Comparison of ENCODE assay signal across 21 cellular contexts in genomic region chr5:76499528-76500161, GRCh38.
A peak's percentile ranks its signal among the peaks of the same experiment; 100 is the strongest.
DNase-seq lines count a peak whose midpoint lies in the region; ATAC-seq, FAIRE-seq and TF ChIP-seq lines count a peak whose summit lies in the region.
"Had no signal": no experiment of that assay in that cellular context is flagged by ENCODE, and none has a peak within 500 bp of the region (broad histone marks: within the 10 kb centered on the region; RNA-seq: fewer than 3 reads in every experiment).

No MANE protein-coding gene starts in this region.

- H4K5ac ChIP-seq in H9 (ENCODE audit: insufficient read length, low read depth, low read length) = no peak overlapping the region

- no peaks in the 10 kb centered on the region for H3K36me3 ChIP-seq in GM12878 (ENCODE audit: control insufficient read depth in 2 of 2, insufficient read depth in 2 of 2, low read length in 1 of 2)

- no peak overlapping the region for H2BK15ac ChIP-seq in H9 (ENCODE audit: low read depth, low read length)

- no peaks in the 10 kb centered on the region for H3K27me3 Mint-ChIP-seq in CD4-positive, alpha-beta T cell
- peaks cover 2% of the 10 kb centered on the region for H3K27me3 Mint-ChIP-seq in H9 (ENCODE audit: low read depth)
- peaks cover 0 to 2% (median under 1%) of the 10 kb centered on the region in 3 donors for H3K27me3 Mint-ChIP-seq in immature natural killer cell (ENCODE audit: low read depth in 3 of 3)

- H3K9me3 ChIP-seq in CD4-positive, alpha-beta T cell (ENCODE audit: control insufficient read depth, low read length) = no peaks in the 10 kb centered on the region
- H3K9me3 ChIP-seq in H9 (ENCODE audit: control insufficient read depth, low read depth, low read length) = no peaks in the 10 kb centered on the region
- H3K9me3 ChIP-seq in GM12878 (replicated peaks; ENCODE audit: control insufficient read depth, insufficient read depth, low read length) = no peaks in the 10 kb centered on the region
- H3K9me3 ChIP-seq: SK-N-SH had no signal

- H3K18ac ChIP-seq in H9 (ENCODE audit: insufficient read length, low read depth, low read length) = no peak overlapping the region

- H3K4me2 ChIP-seq in H9 (ENCODE audit: insufficient read depth, insufficient read length, low read length) (no peak overlapping the region), GM12878 (ENCODE audit: control insufficient read depth, insufficient read depth) (no peak overlapping the region)
- H3K4me2 ChIP-seq: SK-N-SH had no signal

- H3K9ac ChIP-seq in H9 (ENCODE audit: extremely low read depth, insufficient read length, low read length) (no peak overlapping the region), GM12878 (ENCODE audit: control insufficient read depth, insufficient read depth, low read length) (no peak overlapping the region)
- H3K9ac ChIP-seq: SK-N-SH had no signal

- peak; percentile 68 for FAIRE-seq in GM12878 (lab: Jason Lieb, UNC)
- FAIRE-seq: A204.1, H54, K562 had no signal

- in situ Hi-C loops in GM12878 (cut with MboI) = no loop called here

- CTCF ChIA-PET in CD4-positive, alpha-beta T cell (lab: Charles Lee) = interaction anchor here (1.0 kb wide), 1 partner anchor 96 kb away, joined by 3 read pairs; no protein-coding TSS in a partner anchor
- CTCF ChIA-PET in GM12878 (lab: Yijun Ruan, JAX) = interaction anchor here (1.1 to 1.3 kb wide), 2 partner anchors 15 to 83 kb away, joined by 3 to 4 read pairs; no protein-coding TSS in a partner anchor

- H4K91ac ChIP-seq in H9 (ENCODE audit: insufficient read length, low read depth, low read length) = no peak overlapping the region

- H3K14ac ChIP-seq in H9 (ENCODE audit: insufficient read depth, low read length) = no peak overlapping the region

- H3K23me2 ChIP-seq in H9 (ENCODE audit: insufficient read length, low read depth, low read length, poor library complexity, severe bottlenecking) = no peaks in the 10 kb centered on the region

- peaks cover 8% of the 10 kb centered on the region for H3K36me3 Mint-ChIP-seq in CD4-positive, alpha-beta T cell (ENCODE audit: low read depth)
- H3K36me3 Mint-ChIP-seq in H9 (ENCODE audit: insufficient read depth in 1 of 3, low read depth in 3 of 3) = no peaks in the 10 kb centered on the region; a peak in 2 of 7 replicates
- H3K36me3 Mint-ChIP-seq in immature natural killer cell = no peaks in the 10 kb centered on the region

- no peak overlapping the region for H2BK120ac ChIP-seq in H9 (ENCODE audit: low read depth, low read length, poor library complexity, severe bottlenecking)

- H3K4ac ChIP-seq in H9 (ENCODE audit: low read depth, low read length) = no peak overlapping the region

- H3K4me3 Mint-ChIP-seq in CD4-positive, alpha-beta T cell = no peak overlapping the region
- H3K4me3 Mint-ChIP-seq in H9 (peak overlapping the region in 1 of 2 experiments; percentile 63; a peak in 3 of 5 replicates), immature natural killer cell (no peak overlapping the region)

- RAD21 ChIA-PET in GM12878 (lab: Charles Lee; ENCODE audit: unreplicated experiment) = interaction anchor here (1.7 kb wide), 1 partner anchor 92 kb away, joined by 4 read pairs; no protein-coding TSS in a partner anchor

- H3K27ac ChIP-seq in CD4-positive, alpha-beta T cell (ENCODE audit: low read depth, low read length) = no peak overlapping the region
- H3K27ac ChIP-seq in H9 (ENCODE audit: insufficient read length, low read depth, low read length) (peak overlapping the region; percentile 83), GM12878 (ENCODE audit: control insufficient read depth, insufficient read depth) (no peak overlapping the region)
- H3K27ac ChIP-seq: HL-60 had no signal

- H3K4me1 ChIP-seq in H9 (ENCODE audit: insufficient read depth, low read length) = peaks cover 25% of the 10 kb centered on the region; the same call in 1 of the 2 replicates
- no peaks in the 10 kb centered on the region for H3K4me1 ChIP-seq in GM12878 (ENCODE audit: control insufficient read depth, insufficient read depth, low read length)

- SMC1A ChIA-PET in GM12878 (lab: Charles Lee; ENCODE audit: uncharacterized antibody, unreplicated experiment) = interaction anchor here (0.7 to 1.5 kb wide), 3 partner anchors 14 to 101 kb away, joined by 3 to 5 read pairs (median 4); no protein-coding TSS in a partner anchor

- H4K20me1 ChIP-seq in H9 (ENCODE audit: control insufficient read depth, insufficient read depth, insufficient read length) = no peaks in the 10 kb centered on the region
- H4K20me1 ChIP-seq in GM12878 (ENCODE audit: control insufficient read depth, insufficient read depth) = no peaks in the 10 kb centered on the region

- no peak for TF ChIP-seq RAD21 in GM12878 (IDR thresholded peaks at IDR 0.05; ENCODE audit: insufficient read depth, low read depth, low read length)

- no peak for TF ChIP-seq POLR2A in GM12878 (IDR thresholded peaks at IDR 0.05; ENCODE audit: low read depth, low read length)

- BruUV-seq in GM12878 (replicated peaks; lab: Mats Ljungman, UMichigan) = no TSS peak

- H3K9me3 Mint-ChIP-seq in CD4-positive, alpha-beta T cell = no peaks in the 10 kb centered on the region
- H3K9me3 Mint-ChIP-seq in H9 = no peaks in the 10 kb centered on the region; a peak in 1 of 5 replicates
- H3K9me3 Mint-ChIP-seq in immature natural killer cell = no peaks in the 10 kb centered on the region

- no peak overlapping the region for H2BK20ac ChIP-seq in H9 (ENCODE audit: low read depth, low read length, poor library complexity, severe bottlenecking)

- H4K8ac ChIP-seq in H9 (replicated peaks; ENCODE audit: insufficient read length, low read depth, low read length) = no peak overlapping the region

- no peak overlapping the region for H3K23ac ChIP-seq in H9 (ENCODE audit: insufficient read length, low read depth, low read length)

- peaks cover 73% of the 10 kb centered on the region for H3K4me1 Mint-ChIP-seq in CD4-positive, alpha-beta T cell (ENCODE audit: low read depth)
- H3K4me1 Mint-ChIP-seq in H9 (peaks cover 55 to 58% of the 10 kb centered on the region in 2 experiments), immature natural killer cell (peaks cover 78 to 85% of the 10 kb centered on the region in 2 donors)

- no peak overlapping the region for H2BK5ac ChIP-seq in H9 (ENCODE audit: insufficient read length, low read length)

- no peak for ATAC-seq in CD4-positive, alpha-beta T cell (ENCODE audit: poor library complexity)
- ATAC-seq in GM12878 (no peak), HG03469 (IDR thresholded peaks at IDR 0.05; ENCODE audit: unreplicated experiment) (no peak)
- ATAC-seq: K562, PC-3 had no signal

- no peak overlapping the region for H2AFZ ChIP-seq in H9 (ENCODE audit: low read length)
- no peak overlapping the region for H2AFZ ChIP-seq in GM12878 (ENCODE audit: control insufficient read depth, low read depth, low read length)

- no peaks in the 10 kb centered on the region for H3K27me3 ChIP-seq in CD4-positive, alpha-beta T cell (ENCODE audit: control insufficient read depth, insufficient read depth, low read length)
- H3K27me3 ChIP-seq in H9 (ENCODE audit: insufficient read depth, low read length) (no peaks in the 10 kb centered on the region), GM12878 (replicated peaks in 1 of 2; ENCODE audit: control insufficient read depth in 2 of 2, insufficient read depth in 2 of 2, low read length in 1 of 2) (no peaks in the 10 kb centered on the region; a peak in 1 of 4 replicates)

- intact Hi-C loops in CD4-positive, alpha-beta T cell (cut with DNase I, micrococcal nuclease) = no loop called here
- intact Hi-C loops in GM12878 (cut with micrococcal nuclease; ENCODE audit: unreplicated experiment) = no loop called here

- no peak overlapping the region for H2AK5ac ChIP-seq in H9 (ENCODE audit: insufficient read length, low read length)

- H3K79me1 ChIP-seq in H9 (ENCODE audit: insufficient read depth, low read depth, low read length, poor library complexity, severe bottlenecking) = no peaks in the 10 kb centered on the region

- H3K4me3 ChIP-seq in GM12878 = no peak overlapping the region
- H3K4me3 ChIP-seq: K562 had no signal

- TF ChIP-seq EP300 in GM12878 (IDR thresholded peaks at IDR 0.05; ENCODE audit: borderline replicate concordance in 1 of 2, control insufficient read depth in 1 of 2, low read depth in 2 of 2, low read length in 2 of 2) = no peak

- TF ChIP-seq CTCF in CD4-positive, alpha-beta T cell (IDR thresholded peaks at IDR 0.05) = no peak
- TF ChIP-seq CTCF in H9 (conservative IDR thresholded peaks at IDR 0.05) (no peak), GM12878 (IDR thresholded peaks at IDR 0.05 in 2 of 3, conservative IDR thresholded peaks at IDR 0.05 in 1 of 3; ENCODE audit: control insufficient read depth in 2 of 3, extremely low read depth in 1 of 3, insufficient read depth in 1 of 3, low read depth in 3 of 3, low read length in 3 of 3) (no peak)

- no peak overlapping the region for H3K56ac ChIP-seq in H9 (ENCODE audit: insufficient read length, low read depth, low read length)

- no peak for DNase-seq in CD4-positive, alpha-beta T cell
- no peak for DNase-seq in H9
- no peak for DNase-seq in GM12878 (ENCODE audit: low read depth, low spot score)
- no peak for DNase-seq in immature natural killer cell
- no peak for DNase-seq in cerebellum (ENCODE audit: low spot score)
- no peak for DNase-seq in NCI-H1417 (lab: John Stamatoyannopoulos, UW)
- no peak for DNase-seq in NCI-H446 (lab: John Stamatoyannopoulos, UW)
- DNase-seq: DMS79, NCI-H1105, NCI-H1694 treated with DMSO at 0.1 percent for 48 hours, NCI-H510A, NCI-H774, PC-3, RPMI8226, SHP77 treated with DMSO at 0.1 percent for 48 hours, SK-N-SH had no signal

- WGBS in H9 (ENCODE audit: extremely low coverage, insufficient read length, low lambda C conversion rate) = no CpG with 5 or more reads among the region's 2 CpGs
- 96% methylated on average over 2 of the region's 2 CpGs for WGBS in GM12878 (ENCODE audit: insufficient coverage, insufficient replicate concordance, low lambda C conversion rate, missing lambda C conversion rate)

- H3K79me2 ChIP-seq in H9 (ENCODE audit: insufficient read depth, low read length) = peaks cover 4% of the 10 kb centered on the region; the same call in 1 of the 2 replicates
- H3K79me2 ChIP-seq in GM12878 (ENCODE audit: control insufficient read depth, insufficient read depth, low read length) = no peaks in the 10 kb centered on the region

- POLR2A ChIA-PET in CD4-positive, alpha-beta T cell (lab: Charles Lee) = no interaction called here
- POLR2A ChIA-PET in GM12878 (lab: Charles Lee) = no interaction called here

- H3T11ph ChIP-seq in H9 (ENCODE audit: low read length) = no peak overlapping the region

- H2BK12ac ChIP-seq in H9 (ENCODE audit: insufficient read length, low read depth, low read length) = no peak overlapping the region

- H3K27ac Mint-ChIP-seq in CD4-positive, alpha-beta T cell = peak overlapping the region; percentile 44
- H3K27ac Mint-ChIP-seq in H9 = peak overlapping the region; percentile 46 to 98 (median 70); a peak in 5 of 7 replicates
- peak overlapping the region; percentile 32 to 86 (median 82) for H3K27ac Mint-ChIP-seq in immature natural killer cell
